In the genomic region with DNA sequence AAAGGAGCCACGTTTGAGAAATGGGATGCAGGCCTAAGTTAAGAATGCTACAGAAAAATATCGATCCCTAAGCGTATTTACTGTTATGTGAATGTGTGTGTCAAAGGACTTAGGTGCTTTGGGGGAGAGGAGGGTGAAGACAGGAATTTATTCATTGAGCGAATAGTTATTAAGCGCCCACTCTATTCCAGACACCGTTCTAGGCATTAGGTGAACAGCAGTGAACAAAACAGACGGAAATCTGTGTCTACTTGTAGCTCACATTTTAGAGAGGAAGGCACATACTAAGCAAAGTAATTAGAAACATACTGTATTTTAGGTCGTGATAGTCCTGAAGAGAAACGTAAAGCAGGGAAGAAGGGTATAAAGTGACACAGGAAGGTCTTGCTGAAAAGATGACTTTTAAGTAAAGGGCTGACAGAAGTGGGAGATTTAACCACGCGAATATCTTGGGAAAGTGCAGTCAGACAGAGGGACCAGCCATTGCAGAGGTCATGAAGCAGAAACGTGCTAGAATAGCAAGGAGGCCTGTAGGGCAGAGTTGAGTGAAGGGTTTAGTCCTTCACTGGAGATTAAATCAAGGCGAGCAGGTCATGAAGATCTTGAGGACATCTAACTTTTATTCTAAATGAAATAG, we compare ENCODE assay signal across 9 cellular contexts. TPM values are rescaled to one million over a fixed set of nuclear protein-coding genes. Genes with fewer than 3 reads are reported as not detected.
A peak's percentile ranks its signal among the peaks of the same experiment; 100 is the strongest.
DNase-seq lines count a peak whose midpoint lies in the region; ATAC-seq and TF ChIP-seq lines count a peak whose summit lies in the region.
"Had no signal": no experiment of that assay in that cellular context is flagged by ENCODE, and none has a peak within 500 bp of the region (broad histone marks: within the 10 kb centered on the region; RNA-seq: fewer than 3 reads in every experiment).

No MANE protein-coding gene starts in this region.

- H3K36me3 ChIP-seq in WERI-Rb-1: peaks cover 15% of the 10 kb centered on the region

- DNase-seq in COR-L47 (lab: John Stamatoyannopoulos, UW): peak; percentile 0
- no peak for DNase-seq in WERI-Rb-1
- peak; percentile 41 for DNase-seq in left kidney (ENCODE audit: low read depth, low spot score)
- DNase-seq in activated CD8-positive, alpha-beta memory T cell treated with anti-CD3 and anti-CD28 coated beads, Interleukin-2, amount 10 ng/mL, durations not matched to agents 7 days and 5 days: no peak
- no peak for DNase-seq in posterior vena cava (ENCODE audit: low spot score)

- peaks cover 19% of the 10 kb centered on the region for H3K36me3 Mint-ChIP-seq in activated CD8-positive, alpha-beta memory T cell treated with anti-CD3 and anti-CD28 coated beads, Interleukin-2, amount 10 ng/mL, durations not matched to agents 7 days and 5 days

- CTCF ChIA-PET in activated CD8-positive, alpha-beta memory T cell treated with anti-CD3 and anti-CD28 coated beads, Interleukin-2, amount 10 ng/mL, durations not matched to agents 7 days and 5 days (lab: Charles Lee): interaction anchor here (1.9 kb wide), 1 partner anchor 11 kb away, joined by 6 read pairs; no protein-coding TSS in a partner anchor

- peak overlapping the region; percentile 100 for H3K27ac ChIP-seq in WERI-Rb-1

- no peaks in the 10 kb centered on the region for H3K27me3 Mint-ChIP-seq in activated CD8-positive, alpha-beta memory T cell treated with anti-CD3 and anti-CD28 coated beads, Interleukin-2, amount 10 ng/mL, durations not matched to agents 7 days and 5 days

- ATAC-seq in HG02852 (IDR thresholded peaks at IDR 0.05; ENCODE audit: unreplicated experiment) (peak; percentile 3), GM21619 (IDR thresholded peaks at IDR 0.05; ENCODE audit: unreplicated experiment) (no peak), GM18505 (IDR thresholded peaks at IDR 0.05; ENCODE audit: unreplicated experiment) (no peak)
- no peak for ATAC-seq in activated CD8-positive, alpha-beta memory T cell treated with anti-CD3 and anti-CD28 coated beads, Interleukin-2, amount 10 ng/mL, durations not matched to agents 7 days and 5 days

- H3K27me3 ChIP-seq in WERI-Rb-1 (ENCODE audit: insufficient read depth, low read depth, severe bottlenecking): no peaks in the 10 kb centered on the region

- peaks cover 5% of the 10 kb centered on the region for H3K9me3 Mint-ChIP-seq in activated CD8-positive, alpha-beta memory T cell treated with anti-CD3 and anti-CD28 coated beads, Interleukin-2, amount 10 ng/mL, durations not matched to agents 7 days and 5 days (ENCODE audit: low read depth)
- H3K9me3 Mint-ChIP-seq: neural crest cell had no signal

- TF ChIP-seq POLR2A in GM18505 (IDR thresholded peaks at IDR 0.05; ENCODE audit: borderline replicate concordance, extremely low read depth, insufficient read depth, insufficient read length): no peak

- peaks cover 29% of the 10 kb centered on the region for H3K4me1 Mint-ChIP-seq in activated CD8-positive, alpha-beta memory T cell treated with anti-CD3 and anti-CD28 coated beads, Interleukin-2, amount 10 ng/mL, durations not matched to agents 7 days and 5 days

- peak overlapping the region; percentile 66 for H3K4me3 ChIP-seq in WERI-Rb-1 (ENCODE audit: low read depth, low read length)

- no peaks in the 10 kb centered on the region for H3K9me3 ChIP-seq in WERI-Rb-1 (ENCODE audit: severe bottlenecking)

- H3K27ac Mint-ChIP-seq in activated CD8-positive, alpha-beta memory T cell treated with anti-CD3 and anti-CD28 coated beads, Interleukin-2, amount 10 ng/mL, durations not matched to agents 7 days and 5 days: no peak overlapping the region

- no peak for TF ChIP-seq CTCF in WERI-Rb-1 (IDR thresholded peaks at IDR 0.05; ENCODE audit: low read depth, low read length)

- H3K4me3 Mint-ChIP-seq in activated CD8-positive, alpha-beta memory T cell treated with anti-CD3 and anti-CD28 coated beads, Interleukin-2, amount 10 ng/mL, durations not matched to agents 7 days and 5 days: no peak overlapping the region
- H3K4me3 Mint-ChIP-seq: neural crest cell had no signal

- intact Hi-C loops in posterior vena cava (cut with DNase I): no loop called here

RNA-seq across cellular contexts. Expression of a gene that starts 0.5 kb away (rescaled TPM):
- total RNA-seq in activated CD8-positive, alpha-beta memory T cell treated with anti-CD3 and anti-CD28 coated beads, Interleukin-2, amount 10 ng/mL, durations not matched to agents 7 days and 5 days: 10 to 100 TPM; 44.2 to 53.9 TPM
- 10 to 100 TPM; 32.7 to 45.8 TPM for total RNA-seq in posterior vena cava

RNA-seq across cellular contexts. Expression of a gene that starts 0.9 kb away (rescaled TPM):
- 10 to 100 TPM; 33.2 to 36.9 TPM for total RNA-seq in activated CD8-positive, alpha-beta memory T cell treated with anti-CD3 and anti-CD28 coated beads, Interleukin-2, amount 10 ng/mL, durations not matched to agents 7 days and 5 days
- 10 to 100 TPM; 29.1 to 37.1 TPM for total RNA-seq in posterior vena cava

RNA-seq across cellular contexts. Expression of a gene that starts 51.7 kb away (rescaled TPM):
- total RNA-seq in activated CD8-positive, alpha-beta memory T cell treated with anti-CD3 and anti-CD28 coated beads, Interleukin-2, amount 10 ng/mL, durations not matched to agents 7 days and 5 days: not detected
- total RNA-seq in posterior vena cava: not detected
- total RNA-seq: neural crest cell had no signal

Comparison
In these comparisons a context has a peak if more than half of its experiments do, and no peak if none do; other contexts are left out.
1. DNase-seq: peak in COR-L47 (single experiment) and left kidney (single experiment); none in WERI-Rb-1 (single experiment), activated CD8-positive, alpha-beta memory T cell treated with anti-CD3 and anti-CD28 coated beads, Interleukin-2, amount 10 ng/mL, durations not matched to agents 7 days and 5 days (single experiment) and posterior vena cava (single experiment).